1 cellular context compared by ENCODE assay signal in the genomic region with DNA sequence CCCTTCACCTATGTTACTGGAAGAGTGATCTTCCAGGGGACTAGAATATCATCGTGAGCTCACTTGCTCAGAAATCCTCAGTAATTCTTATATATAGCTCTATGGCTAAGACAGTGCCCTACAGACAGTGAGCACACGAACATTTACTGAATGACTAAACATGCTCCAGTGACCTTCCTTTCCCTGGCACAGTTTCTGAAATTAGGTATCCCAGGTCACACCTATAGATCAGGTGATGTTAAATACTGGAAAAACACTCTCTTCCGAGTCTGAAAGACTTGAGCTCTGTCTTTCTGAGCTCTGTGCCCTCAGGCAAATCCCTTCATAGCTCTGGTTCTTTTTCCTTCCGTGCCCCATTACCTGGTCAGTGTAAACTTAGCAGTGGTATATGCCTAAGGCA.
TF ChIP-seq lines count a peak whose summit lies in the region.

No MANE protein-coding gene starts in this region.

TF ChIP-seq in IMR-90, 13 proteins besides CTCF, POLR2A, EP300 and RAD21 (continued from another document):
- no peak for TF ChIP-seq USF2 (IDR thresholded peaks at IDR 0.05; ENCODE audit: low read depth, low read length)
- no peak for TF ChIP-seq RFX5 (IDR thresholded peaks at IDR 0.05; ENCODE audit: low read depth, low read length)
- TF ChIP-seq MAFK (IDR thresholded peaks at IDR 0.05; ENCODE audit: low read depth, low read length) = no peak
- no peak for TF ChIP-seq NFE2L2 (IDR thresholded peaks at IDR 0.05; ENCODE audit: low read depth, low read length)
- no peak for TF ChIP-seq FOS (IDR thresholded peaks at IDR 0.05; ENCODE audit: low read depth, low read length)
- no peak for TF ChIP-seq CHD1 (IDR thresholded peaks at IDR 0.05; ENCODE audit: low read depth, low read length)
- TF ChIP-seq BHLHE40 (IDR thresholded peaks at IDR 0.05; ENCODE audit: low read depth, low read length) = no peak
- TF ChIP-seq MXI1 (IDR thresholded peaks at IDR 0.05; ENCODE audit: borderline replicate concordance, low read depth, low read length) = no peak
- no peak for TF ChIP-seq MAZ (IDR thresholded peaks at IDR 0.05; ENCODE audit: borderline replicate concordance, low read depth, low read length)
